Comparison of ENCODE assay signal across 4 cellular contexts in genomic region chr7:90995996-90996395, GRCh38.
"Had no signal": no experiment of that assay in that cellular context is flagged by ENCODE, and none has a peak within 500 bp of the region (broad histone marks: within the 10 kb centered on the region; RNA-seq: fewer than 3 reads in every experiment).

No MANE protein-coding gene starts in this region.

- H3K4me1 Mint-ChIP-seq: GM23338 had no signal

- H3K4me3 Mint-ChIP-seq: GM23338, H9 had no signal

- DNase-seq: H9, HCEC 1CT, IMR-90 had no signal

- H3K9me3 Mint-ChIP-seq: GM23338, H9 had no signal

- H3K27ac Mint-ChIP-seq: GM23338, H9 had no signal

- ATAC-seq: GM23338 had no signal

- H3K4me3 ChIP-seq: GM23338 had no signal
